8 cellular contexts compared by ENCODE assay signal in the genomic region with DNA sequence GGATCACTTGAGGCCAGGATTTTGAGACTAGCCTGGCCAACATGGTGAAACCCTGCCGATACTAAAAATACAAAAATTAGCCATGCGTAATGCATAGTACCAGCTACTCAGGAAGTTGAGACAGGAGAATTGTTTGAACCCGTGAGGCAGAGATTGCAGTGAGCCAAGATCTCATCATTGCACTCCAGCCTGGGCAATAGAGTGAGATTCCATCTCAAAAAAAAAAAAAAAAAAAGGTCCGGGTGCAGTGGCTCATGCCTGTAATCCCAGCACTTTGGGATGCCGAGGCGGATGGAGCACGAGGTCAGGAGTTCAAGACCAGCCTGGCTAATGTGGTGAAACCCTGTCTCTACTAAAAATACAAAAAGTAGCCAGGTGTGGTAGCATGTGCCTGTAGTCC. TPM values are rescaled to one million over a fixed set of nuclear protein-coding genes. Genes with fewer than 3 reads are reported as not detected.
A peak's percentile ranks its signal among the peaks of the same experiment; 100 is the strongest.
DNase-seq lines count a peak whose midpoint lies in the region; ATAC-seq and TF ChIP-seq lines count a peak whose summit lies in the region.
"Not testable (repeated sequence)": the region's sequence is repeated elsewhere in the genome, so short reads cannot be mapped to it uniquely, and the experiment has no call there.

No MANE protein-coding gene starts in this region.

- H3K36me3 ChIP-seq in BLaER1 treated with 17β-estradiol and CSF1 and Interleukin-3, amounts not matched to agents 10 nM and 100 nM = peaks cover 25 to 39% (median 33%) of the 10 kb centered on the region in 11 experiments
- H3K36me3 ChIP-seq in RWPE2 (ENCODE audit: low read depth) = peaks cover 54% of the 10 kb centered on the region
- not testable (repeated sequence) for H3K36me3 ChIP-seq in cardiac muscle cell

- ATAC-seq in RWPE2 (ENCODE audit: low read depth); activated T-helper 17 cell treated with anti-CD3 and anti-CD28 coated beads, Interleukin-2, amount 50 U/mL, for 72 hours (replicated peaks); natural killer cell treated with Interleukin-12 subunit alpha and Interleukin-12 subunit beta and Interleukin-15 and Interleukin-18, amount 100 ng/mL, for 72 hours: not testable (repeated sequence)

- peak overlapping the region; percentile 79 to 98 (median 94); a peak in 21 of 22 replicates for H3K27ac ChIP-seq in BLaER1 treated with 17β-estradiol and CSF1 and Interleukin-3, amounts not matched to agents 10 nM and 100 nM
- H3K27ac ChIP-seq in RWPE2 (ENCODE audit: poor library complexity, severe bottlenecking) = peak overlapping the region; percentile 87
- H3K27ac ChIP-seq in cardiac muscle cell = peak overlapping the region; percentile 80

- H3K4me1 Mint-ChIP-seq in activated T-helper 17 cell treated with anti-CD3 and anti-CD28 coated beads, Interleukin-2, amount 50 U/mL, for 72 hours = peaks cover 34% of the 10 kb centered on the region
- H3K4me1 Mint-ChIP-seq in chondrocyte (ENCODE audit: low read depth) = peaks cover 54% of the 10 kb centered on the region
- H3K4me1 Mint-ChIP-seq in natural killer cell treated with Interleukin-12 subunit alpha and Interleukin-12 subunit beta and Interleukin-15 and Interleukin-18, amount 100 ng/mL, for 72 hours (ENCODE audit: low read depth in 2 of 2) = peaks cover 30 to 53% of the 10 kb centered on the region in 2 donors
- H3K4me1 Mint-ChIP-seq in stimulated activated naive CD8-positive, alpha-beta T cell treated with anti-CD3 and anti-CD28 coated beads, Interleukin-15, Interleukin-2, amounts not matched to agents 100 ng/mL and 50 ng/mL, for 24 hours (ENCODE audit: low read depth) = peaks cover 59% of the 10 kb centered on the region

- peak overlapping the region; percentile 78 to 87 (median 82) for H3K4me3 ChIP-seq in BLaER1 treated with 17β-estradiol and CSF1 and Interleukin-3, amounts not matched to agents 10 nM and 100 nM
- H3K4me3 ChIP-seq in HFF-Myc (replicated peaks; ENCODE audit: low read depth, low read length) = peak overlapping the region; percentile 97
- H3K4me3 ChIP-seq in RWPE2 (ENCODE audit: severe bottlenecking) = not testable (repeated sequence)
- peak overlapping the region; percentile 74 for H3K4me3 ChIP-seq in cardiac muscle cell

- peaks cover 5 to 46% (median 26%) of the 10 kb centered on the region in 11 experiments; a peak in 20 of 22 replicates for H4K20me1 ChIP-seq in BLaER1 treated with 17β-estradiol and CSF1 and Interleukin-3, amounts not matched to agents 10 nM and 100 nM

- H3K4me3 Mint-ChIP-seq in activated T-helper 17 cell treated with anti-CD3 and anti-CD28 coated beads, Interleukin-2, amount 50 U/mL, for 72 hours = peak overlapping the region; percentile 76
- H3K4me3 Mint-ChIP-seq in chondrocyte (ENCODE audit: unreplicated experiment) = peak overlapping the region; percentile 89
- peak overlapping the region; percentile 89 for H3K4me3 Mint-ChIP-seq in natural killer cell treated with Interleukin-12 subunit alpha and Interleukin-12 subunit beta and Interleukin-15 and Interleukin-18, amount 100 ng/mL, for 72 hours
- H3K4me3 Mint-ChIP-seq in stimulated activated naive CD8-positive, alpha-beta T cell treated with anti-CD3 and anti-CD28 coated beads, Interleukin-15, Interleukin-2, amounts not matched to agents 100 ng/mL and 50 ng/mL, for 24 hours = peak overlapping the region; percentile 100

- not testable (repeated sequence) for DNase-seq in HFF-Myc (ENCODE audit: extremely low read depth, low read depth); RWPE2 (ENCODE audit: low spot score); chondrocyte (ENCODE audit: low spot score); cardiac muscle cell (ENCODE audit: low read depth in 1 of 2, low spot score in 1 of 2); natural killer cell treated with Interleukin-12 subunit alpha and Interleukin-12 subunit beta and Interleukin-15 and Interleukin-18, amount 100 ng/mL, for 72 hours (ENCODE audit: low spot score)

- H3K9ac ChIP-seq in BLaER1 treated with 17β-estradiol and CSF1 and Interleukin-3, amounts not matched to agents 10 nM and 100 nM = peak overlapping the region; percentile 92 to 98 (median 94)

- H3K27ac Mint-ChIP-seq in activated T-helper 17 cell treated with anti-CD3 and anti-CD28 coated beads, Interleukin-2, amount 50 U/mL, for 72 hours; chondrocyte (ENCODE audit: unreplicated experiment); natural killer cell treated with Interleukin-12 subunit alpha and Interleukin-12 subunit beta and Interleukin-15 and Interleukin-18, amount 100 ng/mL, for 72 hours; stimulated activated naive CD8-positive, alpha-beta T cell treated with anti-CD3 and anti-CD28 coated beads, Interleukin-15, Interleukin-2, amounts not matched to agents 100 ng/mL and 50 ng/mL, for 24 hours: not testable (repeated sequence)

- H3K9me3 ChIP-seq in BLaER1 treated with 17β-estradiol and CSF1 and Interleukin-3, amounts not matched to agents 10 nM and 100 nM (replicated peaks in 1 of 11); RWPE2 (ENCODE audit: severe bottlenecking); cardiac muscle cell (ENCODE audit: low read depth): not testable (repeated sequence)

- not testable (repeated sequence) for H3K9me3 Mint-ChIP-seq in activated T-helper 17 cell treated with anti-CD3 and anti-CD28 coated beads, Interleukin-2, amount 50 U/mL, for 72 hours; chondrocyte (ENCODE audit: low read depth); natural killer cell treated with Interleukin-12 subunit alpha and Interleukin-12 subunit beta and Interleukin-15 and Interleukin-18, amount 100 ng/mL, for 72 hours; stimulated activated naive CD8-positive, alpha-beta T cell treated with anti-CD3 and anti-CD28 coated beads, Interleukin-15, Interleukin-2, amounts not matched to agents 100 ng/mL and 50 ng/mL, for 24 hours

- not testable (repeated sequence) for H3K27me3 ChIP-seq in BLaER1 treated with 17β-estradiol and CSF1 and Interleukin-3, amounts not matched to agents 10 nM and 100 nM; RWPE2 (ENCODE audit: insufficient read depth, poor library complexity, severe bottlenecking); cardiac muscle cell

- H3K4me1 ChIP-seq in BLaER1 treated with 17β-estradiol and CSF1 and Interleukin-3, amounts not matched to agents 10 nM and 100 nM = peaks cover 33 to 53% (median 40%) of the 10 kb centered on the region in 10 experiments
- peaks cover 11% of the 10 kb centered on the region for H3K4me1 ChIP-seq in RWPE2 (ENCODE audit: insufficient read depth, poor library complexity, severe bottlenecking)
- not testable (repeated sequence) for H3K4me1 ChIP-seq in cardiac muscle cell (ENCODE audit: low read depth)

- H3K27me3 Mint-ChIP-seq in activated T-helper 17 cell treated with anti-CD3 and anti-CD28 coated beads, Interleukin-2, amount 50 U/mL, for 72 hours; chondrocyte (ENCODE audit: low read depth); natural killer cell treated with Interleukin-12 subunit alpha and Interleukin-12 subunit beta and Interleukin-15 and Interleukin-18, amount 100 ng/mL, for 72 hours; stimulated activated naive CD8-positive, alpha-beta T cell treated with anti-CD3 and anti-CD28 coated beads, Interleukin-15, Interleukin-2, amounts not matched to agents 100 ng/mL and 50 ng/mL, for 24 hours: not testable (repeated sequence)

- peaks cover 86% of the 10 kb centered on the region for H3K36me3 Mint-ChIP-seq in activated T-helper 17 cell treated with anti-CD3 and anti-CD28 coated beads, Interleukin-2, amount 50 U/mL, for 72 hours (ENCODE audit: low read depth)
- not testable (repeated sequence) for H3K36me3 Mint-ChIP-seq in chondrocyte (ENCODE audit: low read depth)
- H3K36me3 Mint-ChIP-seq in natural killer cell treated with Interleukin-12 subunit alpha and Interleukin-12 subunit beta and Interleukin-15 and Interleukin-18, amount 100 ng/mL, for 72 hours = peaks cover 19% of the 10 kb centered on the region
- H3K36me3 Mint-ChIP-seq in stimulated activated naive CD8-positive, alpha-beta T cell treated with anti-CD3 and anti-CD28 coated beads, Interleukin-15, Interleukin-2, amounts not matched to agents 100 ng/mL and 50 ng/mL, for 24 hours (ENCODE audit: low read depth) = peaks cover 72% of the 10 kb centered on the region

- TF ChIP-seq CTCF in HFF-Myc (IDR thresholded peaks at IDR 0.05; ENCODE audit: low read depth, low read length, missing control alignments); RWPE2 (IDR thresholded peaks at IDR 0.05; ENCODE audit: poor library complexity, severe bottlenecking); chondrocyte (IDR thresholded peaks at IDR 0.05); cardiac muscle cell (IDR thresholded peaks at IDR 0.05; ENCODE audit: low read depth, low read length): not testable (repeated sequence)

- H3K4me2 ChIP-seq in BLaER1 treated with 17β-estradiol and CSF1 and Interleukin-3, amounts not matched to agents 10 nM and 100 nM = peak overlapping the region; percentile 84 to 99 (median 93)

RNA-seq across cellular contexts. Expression of a gene that starts 2.2 kb away (rescaled TPM):
- 10 to 100 TPM; 65.5 to 98.3 TPM for total RNA-seq in activated T-helper 17 cell treated with anti-CD3 and anti-CD28 coated beads, Interleukin-2, amount 50 U/mL, for 72 hours
- total RNA-seq in chondrocyte (58.1 to 68.1 TPM (median 63.1 TPM) in 3 replicates), cardiac muscle cell (130 and 137 TPM in 2 replicates)
- 146 and 163 TPM in 2 replicates for polyA plus RNA-seq in cardiac muscle cell
- total RNA-seq in natural killer cell treated with Interleukin-12 subunit alpha and Interleukin-12 subunit beta and Interleukin-15 and Interleukin-18, amount 100 ng/mL, for 72 hours = 10 to 100 TPM; 47.8 to 88.4 TPM
